9 cellular contexts compared by ENCODE assay signal in genomic region chr13:76019421-76020044, GRCh38.
DNase-seq lines count a peak whose midpoint lies in the region; ATAC-seq and TF ChIP-seq lines count a peak whose summit lies in the region.
"Had no signal": no experiment of that assay in that cellular context is flagged by ENCODE, and none has a peak within 500 bp of the region (broad histone marks: within the 10 kb centered on the region; RNA-seq: fewer than 3 reads in every experiment).

No MANE protein-coding gene starts in this region.

- H3K36me3 ChIP-seq in esophagus muscularis mucosa (no peaks in the 10 kb centered on the region), aorta (ENCODE audit: control insufficient read depth in 1 of 2, insufficient read depth in 2 of 2, low read length in 1 of 2) (no peaks in the 10 kb centered on the region)

- no peak for TF ChIP-seq POLR2A in esophagus muscularis mucosa (IDR thresholded peaks at IDR 0.05; ENCODE audit: low read depth)

- intact Hi-C loops in esophagus muscularis mucosa (cut with DNase I): no loop called here
- intact Hi-C loops in aorta (cut with DNase I): loop anchor here (5.0 to 10.0 kb wide), 2 partner anchors 142 to 145 kb away; no protein-coding TSS in a partner anchor

- TF ChIP-seq EP300 in esophagus muscularis mucosa (IDR thresholded peaks at IDR 0.05): no peak

- WGBS in esophagus muscularis mucosa: 87% methylated on average over 19 of the region's 21 CpGs
- 82 to 85% methylated on average over 21 of the region's 21 CpGs for WGBS in aorta, 2 donors

- H3K9me3 ChIP-seq in esophagus muscularis mucosa (no peaks in the 10 kb centered on the region), aorta (ENCODE audit: control insufficient read depth, low read length) (peaks cover 3% of the 10 kb centered on the region)

- peaks cover 7 to 11% (median 7%) of the 10 kb centered on the region in 4 donors for H3K4me1 ChIP-seq in esophagus muscularis mucosa
- H3K4me1 ChIP-seq in aorta (ENCODE audit: control insufficient read depth in 1 of 2, insufficient read depth in 2 of 2, low read length in 2 of 2): peaks cover 0 to 2% of the 10 kb centered on the region in 2 donors

- ATAC-seq in GM19468 (IDR thresholded peaks at IDR 0.05; ENCODE audit: extremely low read depth, unreplicated experiment) (peak; percentile 43), aorta (ENCODE audit: low FRiP score) (no peak)
- ATAC-seq: activated CD4-positive, CD25-positive, alpha-beta regulatory T cell treated with anti-CD3 and anti-CD28 coated beads, Interleukin-2, amount 50 U/mL, for 24 hours had no signal

- DNase-seq in NCI-H748 (lab: John Stamatoyannopoulos, UW; ENCODE audit: unreplicated experiment) (peak; percentile 59), esophagus muscularis mucosa (ENCODE audit: extremely low spot score) (no peak), pons (ENCODE audit: low spot score) (peak; percentile 92), aorta (no peak), NCI-H1694 treated with DMSO at 0.1 percent for 48 hours (lab: John Stamatoyannopoulos, UW) (no peak), cerebellar nuclear complex (lab: John Stamatoyannopoulos, UW) (no peak)
- DNase-seq in stimulated activated naive CD4-positive, alpha-beta T cell (lab: John Stamatoyannopoulos, UW): no peak

- H3K27ac ChIP-seq in esophagus muscularis mucosa (replicated peaks in 1 of 4) (peak overlapping the region in 1 of 4 donors; percentile 43), aorta (ENCODE audit: low read depth in 1 of 2, low read length in 2 of 2) (no peak overlapping the region)

- TF ChIP-seq CTCF in esophagus muscularis mucosa (IDR thresholded peaks at IDR 0.05): peak in 2 of 3 experiments; percentile 8 to 22

- H3K4me3 ChIP-seq in esophagus muscularis mucosa (no peak overlapping the region), aorta (ENCODE audit: low read length in 2 of 2) (no peak overlapping the region)

- H3K27me3 ChIP-seq in esophagus muscularis mucosa (no peaks in the 10 kb centered on the region), aorta (ENCODE audit: control insufficient read depth in 1 of 2, insufficient read depth in 2 of 2, low read length in 1 of 2) (no peaks in the 10 kb centered on the region)

Comparison
In these comparisons a context has a peak if more than half of its experiments do, and no peak if none do; other contexts are left out.
1. DNase-seq: peak in NCI-H748 (single experiment) and pons (single experiment); none in esophagus muscularis mucosa (single experiment), stimulated activated naive CD4-positive, alpha-beta T cell (0 of 6), aorta (0 of 2), NCI-H1694 treated with DMSO at 0.1 percent for 48 hours (single experiment) and cerebellar nuclear complex (0 of 2).